4 cellular contexts compared by ENCODE assay signal in genomic region chr11:94391937-94392336, GRCh38. TPM values are rescaled to one million over a fixed set of nuclear protein-coding genes. Genes with fewer than 3 reads are reported as not detected.
DNase-seq lines count a peak whose midpoint lies in the region; ATAC-seq, FAIRE-seq and TF ChIP-seq lines count a peak whose summit lies in the region.
"Not testable (repeated sequence)": the region's sequence is repeated elsewhere in the genome, so short reads cannot be mapped to it uniquely, and the experiment has no call there.
"Had no signal": no experiment of that assay in that cellular context is flagged by ENCODE, and none has a peak within 500 bp of the region (broad histone marks: within the 10 kb centered on the region; RNA-seq: fewer than 3 reads in every experiment).

No MANE protein-coding gene starts in this region.

- not testable (repeated sequence) for TF ChIP-seq EP300 in K562 (IDR thresholded peaks at IDR 0.05; ENCODE audit: low read length)

- not testable (repeated sequence) for H3K27ac ChIP-seq in HEK293 (ENCODE audit: extremely low read depth, low read depth, low read length); K562 (ENCODE audit: extremely low read depth, low read depth, low read length)

- H3K4me1 ChIP-seq in HEK293 (ENCODE audit: control insufficient read depth, insufficient read depth, low read length); K562 (replicated peaks in 1 of 2; ENCODE audit: control insufficient read depth in 2 of 2, insufficient read depth in 2 of 2, low read length in 2 of 2): not testable (repeated sequence)

- ATAC-seq in K562, result not testable (repeated sequence)

- H3K79me2 ChIP-seq in K562 (ENCODE audit: control insufficient read depth, insufficient read depth, low read length), result not testable (repeated sequence)

- H3K4me2 ChIP-seq in K562 (ENCODE audit: insufficient read depth, low read length), result not testable (repeated sequence)

- in situ Hi-C loops in K562 (cut with MboI), result not testable (repeated sequence)

- not testable (repeated sequence) for FAIRE-seq in K562 (lab: Jason Lieb, UNC)

- H2AFZ ChIP-seq in K562 (ENCODE audit: low read depth, low read length), result not testable (repeated sequence)

- not testable (repeated sequence) for H3K4me3 ChIP-seq in HEK293 (ENCODE audit: low read depth, low read length); K562

- H3K9ac ChIP-seq in K562 (ENCODE audit: insufficient read depth in 1 of 2, low read depth in 2 of 2, low read length in 2 of 2), result not testable (repeated sequence)

- not testable (repeated sequence) for H3K9me1 ChIP-seq in K562 (ENCODE audit: control insufficient read depth, insufficient read depth, low read length)

- POLR2A ChIA-PET in HEK293 (lab: Yijun Ruan, JAX); K562 (lab: Yijun Ruan, JAX): not testable (repeated sequence)

- TF ChIP-seq CTCF in HEK293 (tag by site-specific recombination; IDR thresholded peaks at IDR 0.05); K562 (IDR thresholded peaks at IDR 0.05 in 2 of 3, conservative IDR thresholded peaks at IDR 0.05 in 1 of 3; ENCODE audit: insufficient read depth in 2 of 3, low read depth in 1 of 3, low read length in 3 of 3): not testable (repeated sequence)

- 17% methylated on average over 2 of the region's 4 CpGs for WGBS in K562 (ENCODE audit: insufficient coverage, low coverage, missing lambda C conversion rate)

- intact Hi-C loops in K562 (cut with micrococcal nuclease), result not testable (repeated sequence)

- not testable (repeated sequence) for TF ChIP-seq POLR2A in K562 (conservative IDR thresholded peaks at IDR 0.05)

- H4K20me1 ChIP-seq in K562 (replicated peaks; ENCODE audit: control insufficient read depth, insufficient read depth, low read length), result not testable (repeated sequence)

- not testable (repeated sequence) for H3K27me3 ChIP-seq in K562 (ENCODE audit: control insufficient read depth in 2 of 2, insufficient read depth in 2 of 2, low read length in 2 of 2)

- BruUV-seq in K562 (replicated peaks; lab: Mats Ljungman, UMichigan), result not testable (repeated sequence)

- not testable (repeated sequence) for H3K9me3 ChIP-seq in HEK293 (ENCODE audit: control insufficient read depth, insufficient read depth, low read depth, low read length); K562 (replicated peaks; ENCODE audit: control insufficient read depth, insufficient read depth, low read depth, low read length)

- not testable (repeated sequence) for DNase-seq in K562 (ENCODE audit: extremely low read depth in 1 of 4, low spot score in 3 of 4)

- not testable (repeated sequence) for TF ChIP-seq RAD21 in K562 (CRISPR knock-in tag; conservative IDR thresholded peaks at IDR 0.05 in 1 of 2, IDR thresholded peaks at IDR 0.05 in 1 of 2)

- CTCF ChIA-PET in HEK293 (lab: Yijun Ruan, JAX); K562 (lab: Yijun Ruan, JAX; ENCODE audit: low intra/inter-chr PET ratio): not testable (repeated sequence)

- not testable (repeated sequence) for H3K36me3 ChIP-seq in HEK293 (ENCODE audit: control insufficient read depth in 2 of 2, insufficient read depth in 1 of 2, low read length in 2 of 2); K562 (ENCODE audit: control insufficient read depth, insufficient read depth, low read length)

TF ChIP-seq in HEK293, 187 proteins besides CTCF, POLR2A, EP300 and RAD21:
- TF ChIP-seq ZNF146 (tag by site-specific recombination; IDR thresholded peaks at IDR 0.05), result peak; percentile 74; the same call in 1 of the 2 replicates
TF ChIP-seq in HEK293: peak in this region for 1; not testable (repeated sequence) for 186.

TF ChIP-seq in K562, 482 proteins besides CTCF, POLR2A, EP300 and RAD21:
- peak; percentile 67 for TF ChIP-seq ZNF146 (CRISPR knock-in tag; IDR thresholded peaks at IDR 0.05; ENCODE audit: unreplicated experiment)
- TF ChIP-seq BCOR (IDR thresholded peaks at IDR 0.05), result 0 out of 2 replicates have a peak, but pooled peaks have one; percentile 24
TF ChIP-seq in K562: peak in this region for 2; not testable (repeated sequence) for 480.

RNA-seq across cellular contexts. Expression of gene GPR83, which starts 9.3 kb away (rescaled TPM):
- total RNA-seq in K562 (2011; cell fraction: chromatin; rRNA removed; ENCODE audit: low replicate concordance), result 0.09 and 0.30 TPM in 2 replicates
- total RNA-seq in K562 (2011; cell fraction: nucleolus; rRNA removed), result 0.13 and 0.17 TPM in 2 replicates
- 0.29 TPM in 1 of 2 replicates, not detected in the other for total RNA-seq in K562 (2011; cell fraction: nucleoplasm; rRNA removed)
- total RNA-seq in K562 (2014; rRNA removed) (0.12 TPM in 1 of 2 replicates, not detected in the other), K562 (2014; rRNA removed; fragmentation: Illumina TruSeq; extraction: Trizol) (0.07 and 0.10 TPM in 2 replicates), K562 (2015; rRNA removed; fragmentation: Illumina TruSeq; extraction: Trizol) (0.04 and 0.19 TPM in 2 replicates), K562 (2021) (0.07 and 0.13 TPM in 2 replicates)
- polyA plus RNA-seq in K562 (2011; rRNA removed) (0.07 and 0.10 TPM in 2 replicates), K562 (2014; fragmentation: Illumina TruSeq; extraction: Trizol) (0.07 and 0.10 TPM in 2 replicates), K562 (2014; fragmentation: Nextera tagmentation; extraction: Ambion mirVana) (under 1 TPM in 1 of 2 experiments, not detected in 1; 0.03 TPM), K562 (2014; rRNA removed) (0.08 TPM in 1 of 2 replicates, not detected in the other)
- 0.07 TPM in 1 of 2 replicates, not detected in the other for polyA plus RNA-seq in K562 (2011; cell fraction: cytosol; rRNA removed)
- 0.15 and 0.44 TPM in 2 replicates for polyA plus RNA-seq in K562 (2011; cell fraction: nucleus; rRNA removed)
- 0.04 and 0.14 TPM in 2 replicates for polyA plus RNA-seq in K562 (2012)
- polyA minus RNA-seq in K562 (2011; rRNA and poly(A)+ RNA removed), result 0.07 and 0.09 TPM in 2 replicates
- polyA minus RNA-seq in K562 (2011; cell fraction: cytosol; rRNA and poly(A)+ RNA removed), result not detected in 2 replicates
- 0.11 TPM in 1 of 2 replicates, not detected in the other for polyA minus RNA-seq in K562 (2011; cell fraction: nucleus; rRNA and poly(A)+ RNA removed)
- total RNA-seq: A172, Daoy had no signal
